1 cellular context compared by ENCODE assay signal in genomic region chr2:133166024-133166423, GRCh38.
TF ChIP-seq lines count a peak whose summit lies in the region.

No MANE protein-coding gene starts in this region.

TF ChIP-seq in IMR-90, 13 proteins besides CTCF, POLR2A, EP300 and RAD21 (continued from another document):
- no peak for TF ChIP-seq USF2 (IDR thresholded peaks at IDR 0.05; ENCODE audit: low read depth, low read length)
